9 cellular contexts compared by ENCODE assay signal in genomic region chr19:19606021-19606420, GRCh38. TPM values are rescaled to one million over a fixed set of nuclear protein-coding genes. Genes with fewer than 3 reads are reported as not detected.
DNase-seq lines count a peak whose midpoint lies in the region; ATAC-seq, FAIRE-seq and TF ChIP-seq lines count a peak whose summit lies in the region.
"Had no signal": no experiment of that assay in that cellular context is flagged by ENCODE, and none has a peak within 500 bp of the region (broad histone marks: within the 10 kb centered on the region; RNA-seq: fewer than 3 reads in every experiment).

No MANE protein-coding gene starts in this region.

- ATAC-seq in naive thymus-derived CD8-positive, alpha-beta T cell: peak; percentile 73 to 85
- no peak for ATAC-seq in GM21515 (IDR thresholded peaks at IDR 0.05; ENCODE audit: unreplicated experiment)

- TF ChIP-seq CTCF in HFFc6 (IDR thresholded peaks at IDR 0.05): no peak

- H3K27ac Mint-ChIP-seq in activated naive CD4-positive, alpha-beta T cell treated with anti-CD3 and anti-CD28 coated beads, Interleukin-2, amount 10 ng/mL, durations not matched to agents 7 days and 5 days: peak overlapping the region; percentile 94
- H3K27ac Mint-ChIP-seq in naive thymus-derived CD8-positive, alpha-beta T cell: peak overlapping the region; percentile 81 to 96 (median 92)
- no peak overlapping the region for H3K27ac Mint-ChIP-seq in HFFc6

- H3K27me3 Mint-ChIP-seq in activated naive CD4-positive, alpha-beta T cell treated with anti-CD3 and anti-CD28 coated beads, Interleukin-2, amount 10 ng/mL, durations not matched to agents 7 days and 5 days: no peaks in the 10 kb centered on the region
- no peaks in the 10 kb centered on the region for H3K27me3 Mint-ChIP-seq in naive thymus-derived CD8-positive, alpha-beta T cell
- H3K27me3 Mint-ChIP-seq in HFFc6 (ENCODE audit: insufficient read depth): peaks cover 7% of the 10 kb centered on the region

- TF ChIP-seq POLR2A in GM12891 (IDR thresholded peaks at IDR 0.05; ENCODE audit: low read depth, low read length): no peak

- H3K36me3 Mint-ChIP-seq in activated naive CD4-positive, alpha-beta T cell treated with anti-CD3 and anti-CD28 coated beads, Interleukin-2, amount 10 ng/mL, durations not matched to agents 7 days and 5 days: peaks cover 42% of the 10 kb centered on the region
- H3K36me3 Mint-ChIP-seq in naive thymus-derived CD8-positive, alpha-beta T cell: peaks cover 0 to 13% (median 10%) of the 10 kb centered on the region in 3 donors
- H3K36me3 Mint-ChIP-seq in HFFc6 (ENCODE audit: low read depth): no peaks in the 10 kb centered on the region; the same call in 1 of the 2 replicates

- DNase-seq in GM12891 (ENCODE audit: insufficient read length, low spot score) (no peak), NCI-H226 (peak; percentile 49), iPS-NIHi7 (ENCODE audit: extremely low spot score) (no peak), HFFc6 (no peak), NCI-H524 treated with DMSO at 0.1 percent for 48 hours (lab: John Stamatoyannopoulos, UW) (no peak)
- DNase-seq in activated naive CD4-positive, alpha-beta T cell treated with anti-CD3 and anti-CD28 coated beads, Interleukin-2, amount 10 ng/mL, durations not matched to agents 7 days and 5 days: peak; percentile 64
- DNase-seq in naive thymus-derived CD8-positive, alpha-beta T cell: peak in 7 of 10 donors; percentile 37 to 73 (median 45)
- DNase-seq: NCI-H446 treated with DMSO at 0.1 percent for 48 hours had no signal

- H3K4me1 Mint-ChIP-seq in activated naive CD4-positive, alpha-beta T cell treated with anti-CD3 and anti-CD28 coated beads, Interleukin-2, amount 10 ng/mL, durations not matched to agents 7 days and 5 days: peaks cover 77% of the 10 kb centered on the region
- H3K4me1 Mint-ChIP-seq in naive thymus-derived CD8-positive, alpha-beta T cell: peaks cover 30 to 66% (median 50%) of the 10 kb centered on the region in 4 donors
- 0 out of 2 replicates have a peak, but pooled peaks cover 5% of the 10 kb centered on the region for H3K4me1 Mint-ChIP-seq in HFFc6 (ENCODE audit: low read depth)

- POLR2A ChIA-PET in naive thymus-derived CD8-positive, alpha-beta T cell (lab: Charles Lee): interaction anchor here (0.6 to 7.5 kb wide), 9 partner anchors 9 to 221 kb away, joined by 3 to 39 read pairs (median 4); partner anchors contain the start of genes ATP13A1 and LPAR2

- FAIRE-seq in GM12891 (lab: Jason Lieb, UNC): peak; percentile 43

- CTCF ChIA-PET in activated naive CD4-positive, alpha-beta T cell treated with anti-CD3 and anti-CD28 coated beads, Interleukin-2, amount 10 ng/mL, durations not matched to agents 7 days and 5 days (lab: Charles Lee): interaction anchor here (1.0 to 1.9 kb wide), 3 partner anchors 38 to 74 kb away, joined by 3 to 7 read pairs (median 3); partner anchors contain the start of gene GMIP

- peak overlapping the region; percentile 27 for H3K4me3 Mint-ChIP-seq in activated naive CD4-positive, alpha-beta T cell treated with anti-CD3 and anti-CD28 coated beads, Interleukin-2, amount 10 ng/mL, durations not matched to agents 7 days and 5 days
- H3K4me3 Mint-ChIP-seq in naive thymus-derived CD8-positive, alpha-beta T cell: peak overlapping the region in 8 of 10 donors; percentile 33 to 79 (median 62)
- no peak overlapping the region for H3K4me3 Mint-ChIP-seq in HFFc6

- H3K9me3 Mint-ChIP-seq in activated naive CD4-positive, alpha-beta T cell treated with anti-CD3 and anti-CD28 coated beads, Interleukin-2, amount 10 ng/mL, durations not matched to agents 7 days and 5 days: peaks cover 2% of the 10 kb centered on the region
- no peaks in the 10 kb centered on the region for H3K9me3 Mint-ChIP-seq in naive thymus-derived CD8-positive, alpha-beta T cell
- no peaks in the 10 kb centered on the region for H3K9me3 Mint-ChIP-seq in HFFc6

TF ChIP-seq in GM12891, 5 proteins besides CTCF, POLR2A, EP300 and RAD21:
- TF ChIP-seq POU2F2 (IDR thresholded peaks at IDR 0.05; ENCODE audit: low read depth, low read length): no peak
- no peak for TF ChIP-seq TAF1 (IDR thresholded peaks at IDR 0.05; ENCODE audit: low read depth, low read length)
- TF ChIP-seq SPI1 (IDR thresholded peaks at IDR 0.05; ENCODE audit: low read depth, low read length): no peak
- TF ChIP-seq POLR2AphosphoS5 (IDR thresholded peaks at IDR 0.05; ENCODE audit: low read depth, low read length): no peak
- no peak for TF ChIP-seq PAX5 (IDR thresholded peaks at IDR 0.05; ENCODE audit: insufficient read depth, low read length, severe bottlenecking)

RNA-seq across cellular contexts. Expression of gene PBX4, which starts 12.5 kb away (rescaled TPM):
- polyA plus RNA-seq in GM12891 (2012; ENCODE audit: low read depth, missing spikeins): 1.4 TPM
- total RNA-seq in naive thymus-derived CD8-positive, alpha-beta T cell: 10 to 100 TPM; 46.0 to 49.4 TPM
- polyA plus RNA-seq in naive thymus-derived CD8-positive, alpha-beta T cell: 1 to 10 TPM; 2.6 to 6.9 (median 4.2) TPM
- under 1 TPM in 5 of 6 experiments, not detected in 1; 0.23 to 0.40 (median 0.30) TPM for total RNA-seq in HFFc6 (2021; fragmentation: NEBNext Ultra II Directional; extraction: Animal tissue kit (Norgen Biotek cat#: 25700))

RNA-seq across cellular contexts. Expression of gene LPAR2, which starts 22.0 kb away (rescaled TPM):
- 12.5 TPM for polyA plus RNA-seq in GM12891 (2012; ENCODE audit: low read depth, missing spikeins)
- 10 to 100 TPM; 82.7 to 93.1 TPM for total RNA-seq in naive thymus-derived CD8-positive, alpha-beta T cell
- polyA plus RNA-seq in naive thymus-derived CD8-positive, alpha-beta T cell: 10 to 100 TPM; 12.9 to 38.0 (median 16.7) TPM
- total RNA-seq in HFFc6 (2021; fragmentation: NEBNext Ultra II Directional; extraction: Animal tissue kit (Norgen Biotek cat#: 25700)): 1 to 10 TPM; 2.6 to 4.2 (median 3.2) TPM

RNA-seq across cellular contexts. Expression of gene GMIP, which starts 37.4 kb away (rescaled TPM):
- 37.7 TPM for polyA plus RNA-seq in GM12891 (2012; ENCODE audit: low read depth, missing spikeins)
- 100 to 1,000 TPM; 133 to 135 TPM for total RNA-seq in naive thymus-derived CD8-positive, alpha-beta T cell
- 10 to 100 TPM; 40.6 to 72.4 (median 41.9) TPM for polyA plus RNA-seq in naive thymus-derived CD8-positive, alpha-beta T cell
- 10 to 100 TPM; 11.5 to 16.7 (median 13.9) TPM for total RNA-seq in HFFc6 (2021; fragmentation: NEBNext Ultra II Directional; extraction: Animal tissue kit (Norgen Biotek cat#: 25700))

RNA-seq across cellular contexts. Expression of gene ATP13A1, which starts 57.5 kb away (rescaled TPM):
- polyA plus RNA-seq in GM12891 (2012; ENCODE audit: low read depth, missing spikeins): 35.8 TPM
- total RNA-seq in naive thymus-derived CD8-positive, alpha-beta T cell: 100 to 1,000 TPM; 155 to 158 TPM
- polyA plus RNA-seq in naive thymus-derived CD8-positive, alpha-beta T cell: 10 to 100 TPM; 15.3 to 46.7 (median 20.7) TPM
- 10 to 100 TPM; 56.5 to 76.3 (median 61.3) TPM for total RNA-seq in HFFc6 (2021; fragmentation: NEBNext Ultra II Directional; extraction: Animal tissue kit (Norgen Biotek cat#: 25700))

Comparison
In these comparisons a context has a peak if more than half of its experiments do, and no peak if none do; other contexts are left out.
1. DNase-seq: peak in NCI-H226 (single experiment), activated naive CD4-positive, alpha-beta T cell treated with anti-CD3 and anti-CD28 coated beads, Interleukin-2, amount 10 ng/mL, durations not matched to agents 7 days and 5 days (single experiment) and naive thymus-derived CD8-positive, alpha-beta T cell (7 of 10); none in GM12891 (single experiment), iPS-NIHi7 (single experiment), HFFc6 (single experiment) and NCI-H524 treated with DMSO at 0.1 percent for 48 hours (single experiment).
2. RNA of gene PBX4, which starts 12.5 kb away (total RNA-seq): 46.0 to 49.4 TPM in naive thymus-derived CD8-positive, alpha-beta T cell; 0.23 to 0.40 TPM in HFFc6; every median in the first group is over 10 times any median in the second.
3. RNA of gene LPAR2, which starts 22.0 kb away (total RNA-seq): 82.7 to 93.1 TPM in naive thymus-derived CD8-positive, alpha-beta T cell; 2.6 to 4.2 TPM in HFFc6; every median in the first group is over 10 times any median in the second.
4. RNA of gene GMIP, which starts 37.4 kb away (total RNA-seq): 133 to 135 TPM in naive thymus-derived CD8-positive, alpha-beta T cell; 11.5 to 16.7 TPM in HFFc6; every median in the first group is over 4 times any median in the second.